ENCODE assay signal across 17 cellular contexts in genomic region chr18:62754026-62754425, GRCh38.
"Had no signal": no experiment of that assay in that cellular context is flagged by ENCODE, and none has a peak within 500 bp of the region (broad histone marks: within the 10 kb centered on the region; RNA-seq: fewer than 3 reads in every experiment).

No MANE protein-coding gene starts in this region.

- H3K36me3 Mint-ChIP-seq: stimulated activated effector memory CD8-positive, alpha-beta T cell treated with anti-CD3 and anti-CD28 coated beads, Interleukin-12 subunit alpha, Interleukin-12 subunit beta, amount 100 ng/mL, for 72 hours had no signal

- H3K27me3 Mint-ChIP-seq: activated naive CD8-positive, alpha-beta T cell treated with anti-CD3 and anti-CD28 coated beads for 36 hours; memory B cell had no signal

- H3K4me3 ChIP-seq: spleen had no signal

- H3K36me3 ChIP-seq: brain microvascular endothelial cell, spleen had no signal

- H3K4me3 Mint-ChIP-seq: activated CD4-positive, alpha-beta T cell treated with anti-CD3 and anti-CD28 coated beads, Interleukin-2, amount 10 ng/mL, durations not matched to agents 7 days and 5 days; activated naive CD8-positive, alpha-beta T cell treated with anti-CD3 and anti-CD28 coated beads for 36 hours; memory B cell; nephron progenitor cell; stimulated activated effector memory CD8-positive, alpha-beta T cell treated with anti-CD3 and anti-CD28 coated beads, Interleukin-12 subunit alpha, Interleukin-12 subunit beta, amount 100 ng/mL, for 72 hours; T-helper 2 cell treated with Interferon-gamma antibody and Interleukin-4, amounts not matched to agents 5 μg/mL and 100 μg/mL, for 36 hours had no signal

- H3K27ac Mint-ChIP-seq: activated CD4-positive, alpha-beta T cell treated with anti-CD3 and anti-CD28 coated beads, Interleukin-2, amount 10 ng/mL, durations not matched to agents 7 days and 5 days; activated naive CD8-positive, alpha-beta T cell treated with anti-CD3 and anti-CD28 coated beads for 36 hours; memory B cell; nephron progenitor cell; stimulated activated effector memory CD8-positive, alpha-beta T cell treated with anti-CD3 and anti-CD28 coated beads, Interleukin-12 subunit alpha, Interleukin-12 subunit beta, amount 100 ng/mL, for 72 hours; T-helper 2 cell treated with Interferon-gamma antibody and Interleukin-4, amounts not matched to agents 5 μg/mL and 100 μg/mL, for 36 hours had no signal

- H3K9me3 Mint-ChIP-seq: memory B cell; stimulated activated effector memory CD8-positive, alpha-beta T cell treated with anti-CD3 and anti-CD28 coated beads, Interleukin-12 subunit alpha, Interleukin-12 subunit beta, amount 100 ng/mL, for 72 hours had no signal

- H3K27ac ChIP-seq: brain microvascular endothelial cell, epithelial cell of prostate, spleen had no signal

- DNase-seq: activated CD4-positive, alpha-beta T cell treated with anti-CD3 and anti-CD28 coated beads, Interleukin-2, amount 10 ng/mL, durations not matched to agents 7 days and 5 days; activated naive CD8-positive, alpha-beta T cell treated with anti-CD3 and anti-CD28 coated beads for 36 hours; amygdala; brain microvascular endothelial cell; cerebellar nuclear complex; dermis blood vessel endothelial cell; kidney; left ventricle myocardium superior; nephron progenitor cell; spleen; stimulated activated CD4-positive, alpha-beta T cell treated with anti-CD3 and anti-CD28 coated beads, Interleukin-1b, Interleukin-23, amount 100 ng/mL, for 48 hours had no signal

- FAIRE-seq: frontal cortex, kidney, urothelium cell line had no signal

- H3K27me3 ChIP-seq: brain microvascular endothelial cell, spleen had no signal
